In the genomic region with DNA sequence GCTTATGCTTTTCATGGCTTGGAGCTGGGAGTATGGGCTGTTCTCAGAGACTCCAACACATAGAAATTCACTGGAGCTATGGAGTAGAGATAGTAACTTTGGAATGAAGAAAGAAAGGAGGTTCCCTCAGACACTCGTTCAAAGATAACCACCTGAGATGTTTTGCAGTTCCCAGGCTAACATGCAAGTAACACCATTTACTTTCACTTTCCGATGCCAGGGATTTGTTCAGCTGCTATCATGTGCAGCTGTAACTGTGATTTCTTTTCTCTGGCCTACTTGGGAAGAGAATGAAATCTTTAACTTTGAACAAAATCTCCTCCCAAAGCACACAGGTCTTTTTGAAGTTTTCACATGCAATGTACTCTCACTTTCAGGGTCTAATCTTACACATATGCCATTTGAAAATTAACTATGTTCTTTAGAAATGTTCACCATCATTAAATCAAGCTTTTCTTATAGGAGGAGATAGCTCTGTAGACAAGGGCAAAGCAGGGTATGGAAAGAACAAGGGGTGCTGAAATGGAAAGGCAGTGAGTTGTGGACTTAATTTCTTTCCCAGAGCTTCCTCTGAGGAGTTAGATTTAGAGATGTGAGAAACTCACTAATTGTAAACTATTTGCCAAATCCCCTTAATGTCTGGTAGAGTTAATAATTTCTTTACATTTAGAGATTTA, we compare ENCODE assay signal across 1 cellular context.
TF ChIP-seq lines count a peak whose summit lies in the region.

No MANE protein-coding gene starts in this region.

TF ChIP-seq in H1, 55 proteins besides CTCF, POLR2A, EP300 and RAD21:
- TF ChIP-seq, protein P1, sequence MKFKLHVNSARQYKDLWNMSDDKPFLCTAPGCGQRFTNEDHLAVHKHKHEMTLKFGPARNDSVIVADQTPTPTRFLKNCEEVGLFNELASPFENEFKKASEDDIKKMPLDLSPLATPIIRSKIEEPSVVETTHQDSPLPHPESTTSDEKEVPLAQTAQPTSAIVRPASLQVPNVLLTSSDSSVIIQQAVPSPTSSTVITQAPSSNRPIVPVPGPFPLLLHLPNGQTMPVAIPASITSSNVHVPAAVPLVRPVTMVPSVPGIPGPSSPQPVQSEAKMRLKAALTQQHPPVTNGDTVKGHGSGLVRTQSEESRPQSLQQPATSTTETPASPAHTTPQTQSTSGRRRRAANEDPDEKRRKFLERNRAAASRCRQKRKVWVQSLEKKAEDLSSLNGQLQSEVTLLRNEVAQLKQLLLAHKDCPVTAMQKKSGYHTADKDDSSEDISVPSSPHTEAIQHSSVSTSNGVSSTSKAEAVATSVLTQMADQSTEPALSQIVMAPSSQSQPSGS (IDR thresholded peaks at IDR 0.05; ENCODE audit: low read length): no peak
- TF ChIP-seq SP2 (IDR thresholded peaks at IDR 0.05; ENCODE audit: low read length): no peak
- TF ChIP-seq KDM5A (IDR thresholded peaks at IDR 0.05; ENCODE audit: low read length): no peak
